Comparison of ENCODE assay signal across 8 cellular contexts in genomic region chr3:66407281-66408218, GRCh38.
DNase-seq lines count a peak whose midpoint lies in the region; ATAC-seq, FAIRE-seq and TF ChIP-seq lines count a peak whose summit lies in the region.

No MANE protein-coding gene starts in this region.

- peak; percentile 67 to 75 (median 70) for DNase-seq in CD4-positive, alpha-beta memory T cell
- peak; percentile 86 for DNase-seq in GM19239 (ENCODE audit: insufficient read length, low spot score)
- peak; percentile 90 for DNase-seq in WTC11 (ENCODE audit: low spot score)
- peak; percentile 39 to 69 for DNase-seq in breast epithelium (ENCODE audit: low spot score in 2 of 2)
- DNase-seq in kidney tubule cell (ENCODE audit: low spot score): peak; percentile 70
- DNase-seq in stimulated activated CD4-positive, alpha-beta T cell treated with anti-CD3 and anti-CD28 coated beads, Interleukin-4, amount 100 ng/mL, for 4 hours: peak; percentile 59 to 73
- no peak for DNase-seq in SKM-1 treated with dmso at 0.1 percent for 144 hours (lab: John Stamatoyannopoulos, UW; ENCODE audit: unreplicated experiment)

- no peaks in the 10 kb centered on the region for H3K27me3 Mint-ChIP-seq in CD4-positive, alpha-beta memory T cell
- H3K27me3 Mint-ChIP-seq in WTC11 (ENCODE audit: low read depth): no peaks in the 10 kb centered on the region

- TF ChIP-seq CTCF in WTC11 (IDR thresholded peaks at IDR 0.05) (peak; percentile 95), breast epithelium (IDR thresholded peaks at IDR 0.05) (peak; percentile 73 to 91 (median 85))

- H3K9me3 ChIP-seq in CD4-positive, alpha-beta memory T cell (ENCODE audit: control insufficient read depth in 1 of 2, low read length in 2 of 2): no peaks in the 10 kb centered on the region
- H3K9me3 ChIP-seq in breast epithelium: no peaks in the 10 kb centered on the region

- CTCF ChIA-PET in CD4-positive, alpha-beta memory T cell (lab: Charles Lee; ENCODE audit: partially characterized antibody): interaction anchor here (0.6 to 7.8 kb wide), 70 partner anchors 9 to 412 kb away, joined by 3 to 187 read pairs (median 5); no protein-coding TSS in a partner anchor
- CTCF ChIA-PET in WTC11 (lab: Charles Lee): interaction anchor here (0.6 to 4.6 kb wide), 38 partner anchors 8 to 451 kb away, joined by 3 to 22 read pairs (median 4); no protein-coding TSS in a partner anchor

- intact Hi-C loops in CD4-positive, alpha-beta memory T cell (cut with micrococcal nuclease): loop anchor here (1.0 to 5.0 kb wide), 4 partner anchors 75 to 409 kb away; partner anchors contain the start of gene LRIG1
- intact Hi-C loops in breast epithelium (cut with DNase I; ENCODE audit: low total_unique reads): loop anchor here (10.0 kb wide), 1 partner anchor 387 kb away; no protein-coding TSS in a partner anchor

- H3K4me3 Mint-ChIP-seq in CD4-positive, alpha-beta memory T cell: no peak overlapping the region
- no peak overlapping the region for H3K4me3 Mint-ChIP-seq in WTC11

- no peak overlapping the region for H3K4me3 ChIP-seq in CD4-positive, alpha-beta memory T cell (ENCODE audit: low read length in 2 of 2)
- H3K4me3 ChIP-seq in breast epithelium: no peak overlapping the region

- no peaks in the 10 kb centered on the region for H3K4me1 ChIP-seq in CD4-positive, alpha-beta memory T cell (ENCODE audit: insufficient read depth, low read length)
- H3K4me1 ChIP-seq in breast epithelium: peaks cover 0 to 8% of the 10 kb centered on the region in 2 donors

- peak; percentile 75 for ATAC-seq in HG03521 (IDR thresholded peaks at IDR 0.05; ENCODE audit: unreplicated experiment)
- ATAC-seq in WTC11: peak; percentile 86

- peak; percentile 82 for FAIRE-seq in GM19239 (lab: Jason Lieb, UNC)

- POLR2A ChIA-PET in CD4-positive, alpha-beta memory T cell (lab: Charles Lee; ENCODE audit: partially characterized antibody): interaction anchor here (1.0 to 1.7 kb wide), 5 partner anchors 13 to 105 kb away, joined by 3 to 8 read pairs (median 5); no protein-coding TSS in a partner anchor
- POLR2A ChIA-PET in WTC11 (lab: Charles Lee): no interaction called here

- TF ChIP-seq POLR2A in breast epithelium (IDR thresholded peaks at IDR 0.05): no peak

- H3K36me3 Mint-ChIP-seq in CD4-positive, alpha-beta memory T cell: peaks cover 52 to 77% of the 10 kb centered on the region in 2 donors
- peaks cover 84% of the 10 kb centered on the region for H3K36me3 Mint-ChIP-seq in WTC11

- H3K27me3 ChIP-seq in CD4-positive, alpha-beta memory T cell (ENCODE audit: insufficient read depth, low read length): no peaks in the 10 kb centered on the region
- H3K27me3 ChIP-seq in breast epithelium: no peaks in the 10 kb centered on the region

- H3K9me3 Mint-ChIP-seq in CD4-positive, alpha-beta memory T cell: no peaks in the 10 kb centered on the region
- H3K9me3 Mint-ChIP-seq in WTC11: no peaks in the 10 kb centered on the region

- peaks cover 0 to 4% (median 2%) of the 10 kb centered on the region in 4 donors for H3K4me1 Mint-ChIP-seq in CD4-positive, alpha-beta memory T cell
- H3K4me1 Mint-ChIP-seq in WTC11: peaks cover 46% of the 10 kb centered on the region

- H3K27ac Mint-ChIP-seq in CD4-positive, alpha-beta memory T cell: peak overlapping the region in 6 of 7 donors; percentile 37 to 76 (median 48)
- peak overlapping the region; percentile 66 for H3K27ac Mint-ChIP-seq in WTC11

- H3K36me3 ChIP-seq in CD4-positive, alpha-beta memory T cell (ENCODE audit: insufficient read depth, low read length): peaks cover 81% of the 10 kb centered on the region
- H3K36me3 ChIP-seq in breast epithelium: no peaks in the 10 kb centered on the region

- no peak overlapping the region for H3K27ac ChIP-seq in CD4-positive, alpha-beta memory T cell (ENCODE audit: low read depth, low read length)
- peak overlapping the region in 1 of 2 donors; percentile 9 for H3K27ac ChIP-seq in breast epithelium

TF ChIP-seq in WTC11, 78 proteins besides CTCF, POLR2A, EP300 and RAD21 (continues in another document):
- TF ChIP-seq, protein P1, sequence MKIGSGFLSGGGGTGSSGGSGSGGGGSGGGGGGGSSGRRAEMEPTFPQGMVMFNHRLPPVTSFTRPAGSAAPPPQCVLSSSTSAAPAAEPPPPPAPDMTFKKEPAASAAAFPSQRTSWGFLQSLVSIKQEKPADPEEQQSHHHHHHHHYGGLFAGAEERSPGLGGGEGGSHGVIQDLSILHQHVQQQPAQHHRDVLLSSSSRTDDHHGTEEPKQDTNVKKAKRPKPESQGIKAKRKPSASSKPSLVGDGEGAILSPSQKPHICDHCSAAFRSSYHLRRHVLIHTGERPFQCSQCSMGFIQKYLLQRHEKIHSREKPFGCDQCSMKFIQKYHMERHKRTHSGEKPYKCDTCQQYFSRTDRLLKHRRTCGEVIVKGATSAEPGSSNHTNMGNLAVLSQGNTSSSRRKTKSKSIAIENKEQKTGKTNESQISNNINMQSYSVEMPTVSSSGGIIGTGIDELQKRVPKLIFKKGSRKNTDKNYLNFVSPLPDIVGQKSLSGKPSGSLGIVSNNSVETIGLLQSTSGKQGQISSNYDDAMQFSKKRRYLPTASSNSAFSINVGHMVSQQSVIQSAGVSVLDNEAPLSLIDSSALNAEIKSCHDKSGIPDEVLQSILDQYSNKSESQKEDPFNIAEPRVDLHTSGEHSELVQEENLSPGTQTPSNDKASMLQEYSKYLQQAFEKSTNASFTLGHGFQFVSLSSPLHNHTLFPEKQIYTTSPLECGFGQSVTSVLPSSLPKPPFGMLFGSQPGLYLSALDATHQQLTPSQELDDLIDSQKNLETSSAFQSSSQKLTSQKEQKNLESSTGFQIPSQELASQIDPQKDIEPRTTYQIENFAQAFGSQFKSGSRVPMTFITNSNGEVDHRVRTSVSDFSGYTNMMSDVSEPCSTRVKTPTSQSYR (CRISPR knock-in tag; IDR thresholded peaks at IDR 0.05): peak; percentile 87; the same call in 1 of the 2 replicates
- no peak for TF ChIP-seq CBFB (CRISPR knock-in tag; IDR thresholded peaks at IDR 0.05; ENCODE audit: low read depth)
- peak; percentile 41; the same call in 1 of the 2 replicates for TF ChIP-seq ZNF121 (CRISPR knock-in tag; IDR thresholded peaks at IDR 0.05)
- TF ChIP-seq CREM (CRISPR knock-in tag; IDR thresholded peaks at IDR 0.05): peak; percentile 51; the same call in 1 of the 2 replicates
- 0 out of 2 replicates have a peak, but pooled peaks have one; percentile 32 for TF ChIP-seq ZNF317 (CRISPR knock-in tag; IDR thresholded peaks at IDR 0.05; ENCODE audit: borderline replicate concordance, low read depth)
- no peak for TF ChIP-seq ATF3 (CRISPR knock-in tag; conservative IDR thresholded peaks at IDR 0.05)
- TF ChIP-seq, protein P2, sequence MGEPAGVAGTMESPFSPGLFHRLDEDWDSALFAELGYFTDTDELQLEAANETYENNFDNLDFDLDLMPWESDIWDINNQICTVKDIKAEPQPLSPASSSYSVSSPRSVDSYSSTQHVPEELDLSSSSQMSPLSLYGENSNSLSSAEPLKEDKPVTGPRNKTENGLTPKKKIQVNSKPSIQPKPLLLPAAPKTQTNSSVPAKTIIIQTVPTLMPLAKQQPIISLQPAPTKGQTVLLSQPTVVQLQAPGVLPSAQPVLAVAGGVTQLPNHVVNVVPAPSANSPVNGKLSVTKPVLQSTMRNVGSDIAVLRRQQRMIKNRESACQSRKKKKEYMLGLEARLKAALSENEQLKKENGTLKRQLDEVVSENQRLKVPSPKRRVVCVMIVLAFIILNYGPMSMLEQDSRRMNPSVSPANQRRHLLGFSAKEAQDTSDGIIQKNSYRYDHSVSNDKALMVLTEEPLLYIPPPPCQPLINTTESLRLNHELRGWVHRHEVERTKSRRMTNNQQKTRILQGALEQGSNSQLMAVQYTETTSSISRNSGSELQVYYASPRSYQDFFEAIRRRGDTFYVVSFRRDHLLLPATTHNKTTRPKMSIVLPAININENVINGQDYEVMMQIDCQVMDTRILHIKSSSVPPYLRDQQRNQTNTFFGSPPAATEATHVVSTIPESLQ (CRISPR knock-in tag; IDR thresholded peaks at IDR 0.05): no peak
- TF ChIP-seq, protein P3, sequence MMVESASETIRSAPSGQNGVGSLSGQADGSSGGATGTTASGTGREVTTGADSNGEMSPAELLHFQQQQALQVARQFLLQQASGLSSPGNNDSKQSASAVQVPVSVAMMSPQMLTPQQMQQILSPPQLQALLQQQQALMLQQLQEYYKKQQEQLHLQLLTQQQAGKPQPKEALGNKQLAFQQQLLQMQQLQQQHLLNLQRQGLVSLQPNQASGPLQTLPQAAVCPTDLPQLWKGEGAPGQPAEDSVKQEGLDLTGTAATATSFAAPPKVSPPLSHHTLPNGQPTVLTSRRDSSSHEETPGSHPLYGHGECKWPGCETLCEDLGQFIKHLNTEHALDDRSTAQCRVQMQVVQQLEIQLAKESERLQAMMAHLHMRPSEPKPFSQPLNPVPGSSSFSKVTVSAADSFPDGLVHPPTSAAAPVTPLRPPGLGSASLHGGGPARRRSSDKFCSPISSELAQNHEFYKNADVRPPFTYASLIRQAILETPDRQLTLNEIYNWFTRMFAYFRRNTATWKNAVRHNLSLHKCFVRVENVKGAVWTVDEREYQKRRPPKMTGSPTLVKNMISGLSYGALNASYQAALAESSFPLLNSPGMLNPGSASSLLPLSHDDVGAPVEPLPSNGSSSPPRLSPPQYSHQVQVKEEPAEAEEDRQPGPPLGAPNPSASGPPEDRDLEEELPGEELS (CRISPR knock-in tag; IDR thresholded peaks at IDR 0.05): peak; percentile 15; the same call in 1 of the 2 replicates
- TF ChIP-seq ZNF423 (CRISPR knock-in tag; IDR thresholded peaks at IDR 0.05): peak; percentile 24; the same call in 1 of the 2 replicates
- TF ChIP-seq, protein P4, sequence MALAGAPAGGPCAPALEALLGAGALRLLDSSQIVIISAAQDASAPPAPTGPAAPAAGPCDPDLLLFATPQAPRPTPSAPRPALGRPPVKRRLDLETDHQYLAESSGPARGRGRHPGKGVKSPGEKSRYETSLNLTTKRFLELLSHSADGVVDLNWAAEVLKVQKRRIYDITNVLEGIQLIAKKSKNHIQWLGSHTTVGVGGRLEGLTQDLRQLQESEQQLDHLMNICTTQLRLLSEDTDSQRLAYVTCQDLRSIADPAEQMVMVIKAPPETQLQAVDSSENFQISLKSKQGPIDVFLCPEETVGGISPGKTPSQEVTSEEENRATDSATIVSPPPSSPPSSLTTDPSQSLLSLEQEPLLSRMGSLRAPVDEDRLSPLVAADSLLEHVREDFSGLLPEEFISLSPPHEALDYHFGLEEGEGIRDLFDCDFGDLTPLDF (CRISPR knock-in tag; IDR thresholded peaks at IDR 0.05): no peak
- TF ChIP-seq NFYB (CRISPR knock-in tag; conservative IDR thresholded peaks at IDR 0.05; ENCODE audit: low read depth): no peak
- no peak; the same call in 1 of the 2 replicates for TF ChIP-seq TEAD1 (CRISPR knock-in tag; IDR thresholded peaks at IDR 0.05)
